8 cellular contexts compared by ENCODE assay signal in the genomic region with DNA sequence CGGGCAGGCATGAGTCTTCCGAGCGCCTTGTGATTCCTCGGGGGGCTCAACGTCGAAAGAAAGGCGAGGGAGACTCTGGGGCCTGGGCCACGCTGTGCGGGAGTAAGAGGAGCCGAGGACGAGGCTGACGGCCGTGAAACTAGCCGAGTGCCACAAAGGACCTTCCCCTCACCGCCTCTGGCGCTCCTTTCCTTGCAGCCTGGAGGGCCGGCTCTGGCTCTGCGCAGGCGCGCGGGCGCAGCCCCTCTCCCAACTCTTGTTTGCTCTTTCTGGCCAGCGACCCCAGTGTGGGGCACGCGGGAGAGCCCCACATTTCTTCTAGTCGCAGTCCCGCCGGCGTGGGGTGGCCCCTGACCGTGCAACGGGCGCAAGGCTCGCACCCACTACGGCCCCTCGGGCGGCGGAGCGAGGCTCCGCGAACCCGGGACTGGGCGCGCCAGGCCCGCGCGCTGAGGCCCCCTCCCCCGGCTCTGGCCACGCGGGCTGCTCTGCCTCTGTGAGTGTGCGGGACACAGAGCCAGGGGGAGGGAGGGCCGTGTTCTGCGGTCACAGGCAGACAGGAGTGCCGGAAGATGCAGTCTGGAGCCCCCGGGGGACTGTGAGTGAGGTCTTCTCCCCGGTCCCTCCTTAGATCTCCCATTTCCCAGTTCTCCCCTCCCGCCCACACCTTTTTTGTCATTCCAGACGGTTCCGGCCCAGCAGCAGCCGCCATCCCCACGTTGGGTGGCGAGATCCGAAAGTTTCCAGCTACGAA. TPM values are rescaled to one million over a fixed set of nuclear protein-coding genes. Genes with fewer than 3 reads are reported as not detected.
DNase-seq lines count a peak whose midpoint lies in the region; ATAC-seq and TF ChIP-seq lines count a peak whose summit lies in the region.

No MANE protein-coding gene starts in this region.

- TF ChIP-seq CTCF in epithelial cell of esophagus (IDR thresholded peaks at IDR 0.05; ENCODE audit: insufficient read depth, low read depth, low read length, missing control alignments), result no peak
- TF ChIP-seq CTCF in mucosa of descending colon (IDR thresholded peaks at IDR 0.05), result no peak

- intact Hi-C loops in mucosa of descending colon (cut with DNase I, micrococcal nuclease), result no loop called here

- H3K4me1 ChIP-seq in mucosa of descending colon (ENCODE audit: low read depth), result peaks cover 12% of the 10 kb centered on the region

- ATAC-seq in mucosa of descending colon, result peak; percentile 40

- no peaks in the 10 kb centered on the region for H3K9me3 ChIP-seq in mucosa of descending colon

- peak overlapping the region; percentile 98 for H3K4me3 ChIP-seq in epithelial cell of esophagus (ENCODE audit: low read length)
- peak overlapping the region; percentile 98 for H3K4me3 ChIP-seq in mucosa of descending colon

- H3K36me3 ChIP-seq in mucosa of descending colon (ENCODE audit: low read depth), result no peaks in the 10 kb centered on the region

- DNase-seq in AG20443 (ENCODE audit: low spot score) (peak; percentile 58), HCEC 1CT (peak; percentile 62), NOMO-1 treated with DMSO at 0.1 percent for 48 hours (lab: John Stamatoyannopoulos, UW; ENCODE audit: unreplicated experiment) (peak; percentile 50), activated T-cell treated with anti-CD3 and anti-CD28 coated beads for 1 hour (ENCODE audit: low read depth) (peak; percentile 38), epithelial cell of esophagus (ENCODE audit: low read depth) (peak; percentile 55), mucosa of descending colon (peak; percentile 73 to 82 (median 81)), mesenteric fat pad (ENCODE audit: low spot score) (no peak)
- DNase-seq in stimulated activated CD8-positive, alpha-beta memory T cell treated with anti-CD3 and anti-CD28 coated beads, Interleukin-4, amount 100 ng/mL, for 48 hours, result peak; percentile 73

RNA-seq across cellular contexts. Expression of gene TOB2, which starts 1.0 kb away (rescaled TPM):
- total RNA-seq in mucosa of descending colon (10 to 100 TPM; 47.3 to 71.8 (median 53.9) TPM), mesenteric fat pad (82.4 TPM)

RNA-seq across cellular contexts. Expression of gene PHF5A, which starts 20.9 kb away (rescaled TPM):
- total RNA-seq in mucosa of descending colon, result 10 to 100 TPM; 27.0 to 31.7 (median 29.7) TPM
- total RNA-seq in mesenteric fat pad, result 35.9 TPM

RNA-seq across cellular contexts. Expression of gene ACO2, which starts 21.3 kb away (rescaled TPM):
- 100 to 1,000 TPM; 187 to 295 (median 241) TPM for total RNA-seq in mucosa of descending colon
- 109 TPM for total RNA-seq in mesenteric fat pad
